ENCODE assay signal across 1 cellular context in genomic region chr9:112326194-112326593, GRCh38.
TF ChIP-seq lines count a peak whose summit lies in the region.

No MANE protein-coding gene starts in this region.

TF ChIP-seq in K562, 482 proteins besides CTCF, POLR2A, EP300 and RAD21:
- TF ChIP-seq CREB3 (tag; conservative IDR thresholded peaks at IDR 0.05; ENCODE audit: low read depth): no peak
- no peak for TF ChIP-seq RBM17 (IDR thresholded peaks at IDR 0.05; ENCODE audit: borderline replicate concordance, low read depth, low read length)
- no peak for TF ChIP-seq CBX5 (IDR thresholded peaks at IDR 0.05; ENCODE audit: borderline replicate concordance, low read depth)
- TF ChIP-seq KDM1A (IDR thresholded peaks at IDR 0.05): no peak
- no peak for TF ChIP-seq NFRKB (IDR thresholded peaks at IDR 0.05; ENCODE audit: low read depth)
- TF ChIP-seq KDM2B (CRISPR knock-in tag; IDR thresholded peaks at IDR 0.05): no peak
- TF ChIP-seq ZNF408 (CRISPR knock-in tag; IDR thresholded peaks at IDR 0.05; ENCODE audit: low read depth): no peak
- no peak for TF ChIP-seq NR4A1 (CRISPR knock-in tag; IDR thresholded peaks at IDR 0.05)
- no peak for TF ChIP-seq NR4A1 (tag; IDR thresholded peaks at IDR 0.05)
- no peak for TF ChIP-seq SREBF2 (CRISPR knock-in tag; IDR thresholded peaks at IDR 0.05)
- TF ChIP-seq ZBED1 (IDR thresholded peaks at IDR 0.05): no peak
- TF ChIP-seq THRAP3 (IDR thresholded peaks at IDR 0.05; ENCODE audit: borderline replicate concordance): no peak
- TF ChIP-seq KAT2B (IDR thresholded peaks at IDR 0.05; ENCODE audit: low read depth, low read length): no peak
- TF ChIP-seq PTRF (tag; IDR thresholded peaks at IDR 0.05): no peak
- TF ChIP-seq ZNF224 (CRISPR knock-in tag; IDR thresholded peaks at IDR 0.05): no peak
- no peak for TF ChIP-seq IRF2 (CRISPR knock-in tag; IDR thresholded peaks at IDR 0.05)
- no peak for TF ChIP-seq CHAMP1 (IDR thresholded peaks at IDR 0.05)
TF ChIP-seq in K562: peak in this region for 0.
